1 cellular context compared by ENCODE assay signal in genomic region chr10:69229565-69229886, GRCh38.
TF ChIP-seq lines count a peak whose summit lies in the region.

No MANE protein-coding gene starts in this region.

TF ChIP-seq in HepG2, 621 proteins besides CTCF, POLR2A, EP300 and RAD21:
- no peak for TF ChIP-seq ZNF580 (CRISPR knock-in tag; IDR thresholded peaks at IDR 0.05; ENCODE audit: borderline replicate concordance, low read depth)
- 0 out of 2 replicates have a peak, but pooled peaks have one; percentile 2 for TF ChIP-seq SALL1 (CRISPR knock-in tag; IDR thresholded peaks at IDR 0.05)
- TF ChIP-seq HNF1B (CRISPR knock-in tag; IDR thresholded peaks at IDR 0.05): 0 out of 2 replicates have a peak, but pooled peaks have one; percentile 0
- TF ChIP-seq HMGA1 (CRISPR knock-in tag; conservative IDR thresholded peaks at IDR 0.05): no peak
- no peak for TF ChIP-seq LRRFIP1 (CRISPR knock-in tag; conservative IDR thresholded peaks at IDR 0.05)
- TF ChIP-seq SMARCE1 (IDR thresholded peaks at IDR 0.05; ENCODE audit: borderline replicate concordance): no peak
- no peak for TF ChIP-seq POLR2G (IDR thresholded peaks at IDR 0.05; ENCODE audit: low read depth, low read length)
- no peak for TF ChIP-seq ZNF253 (CRISPR knock-in tag; IDR thresholded peaks at IDR 0.05; ENCODE audit: borderline replicate concordance)
- no peak for TF ChIP-seq NFIC (IDR thresholded peaks at IDR 0.05; ENCODE audit: low read length)
- no peak for TF ChIP-seq SRF (IDR thresholded peaks at IDR 0.05; ENCODE audit: low read depth, low read length)
- TF ChIP-seq HNRNPUL1 (IDR thresholded peaks at IDR 0.05; ENCODE audit: low read depth, low read length): no peak
- no peak for TF ChIP-seq ZNF12 (CRISPR knock-in tag; IDR thresholded peaks at IDR 0.05)
- TF ChIP-seq SKIL (CRISPR knock-in tag; IDR thresholded peaks at IDR 0.05; ENCODE audit: borderline replicate concordance): 0 out of 2 replicates have a peak, but pooled peaks have one; percentile 31
- TF ChIP-seq SPEN (CRISPR knock-in tag; IDR thresholded peaks at IDR 0.05; ENCODE audit: low read depth): 0 out of 2 replicates have a peak, but pooled peaks have one; percentile 15
- TF ChIP-seq ATF1 (CRISPR knock-in tag; IDR thresholded peaks at IDR 0.05): no peak
- peak; percentile 40; the same call in 1 of the 2 replicates for TF ChIP-seq ZNF687 (CRISPR knock-in tag; IDR thresholded peaks at IDR 0.05)
- 0 out of 2 replicates have a peak, but pooled peaks have one; percentile 1 for TF ChIP-seq DRAP1 (CRISPR knock-in tag; IDR thresholded peaks at IDR 0.05)
- peak; percentile 22; the same call in 1 of the 2 replicates for TF ChIP-seq KAT7 (CRISPR knock-in tag; IDR thresholded peaks at IDR 0.05; ENCODE audit: borderline replicate concordance)
- 0 out of 2 replicates have a peak, but pooled peaks have one; percentile 11 for TF ChIP-seq ZNF501 (CRISPR knock-in tag; IDR thresholded peaks at IDR 0.05)
- 0 out of 2 replicates have a peak, but pooled peaks have one; percentile 56 for TF ChIP-seq ELF1 (CRISPR knock-in tag; IDR thresholded peaks at IDR 0.05)
- no peak for TF ChIP-seq ZBTB3 (CRISPR knock-in tag; IDR thresholded peaks at IDR 0.05; ENCODE audit: borderline replicate concordance, low read depth)
- no peak for TF ChIP-seq ZNF280D (CRISPR knock-in tag; IDR thresholded peaks at IDR 0.05)
- no peak for TF ChIP-seq ZBTB25 (CRISPR knock-in tag; IDR thresholded peaks at IDR 0.05)
- TF ChIP-seq NCOA2 (CRISPR knock-in tag; IDR thresholded peaks at IDR 0.05): 0 out of 2 replicates have a peak, but pooled peaks have one; percentile 59
- TF ChIP-seq ZNF550 (CRISPR knock-in tag; IDR thresholded peaks at IDR 0.05; ENCODE audit: borderline replicate concordance): no peak
- no peak for TF ChIP-seq ZMAT3 (CRISPR knock-in tag; conservative IDR thresholded peaks at IDR 0.05)
- TF ChIP-seq DR1 (CRISPR knock-in tag; IDR thresholded peaks at IDR 0.05): no peak
